1 cellular context compared by ENCODE assay signal in genomic region chr10:12597800-12598750, GRCh38.
TF ChIP-seq lines count a peak whose summit lies in the region.

No MANE protein-coding gene starts in this region.

TF ChIP-seq in GM23338, 12 proteins besides CTCF, POLR2A, EP300 and RAD21 (continued from another document):
- TF ChIP-seq REST (IDR thresholded peaks at IDR 0.05; ENCODE audit: unreplicated experiment) (no peak), ZNF331 (CRISPR knock-in tag; IDR thresholded peaks at IDR 0.05; ENCODE audit: low read depth) (no peak), ETS1 (IDR thresholded peaks at IDR 0.05) (no peak)
